In genomic region chr21:15064576-15065380, GRCh38 we compare ENCODE assay signal across 8 cellular contexts. TPM values are rescaled to one million over a fixed set of nuclear protein-coding genes. Genes with fewer than 3 reads are reported as not detected.
A peak's percentile ranks its signal among the peaks of the same experiment; 100 is the strongest.
DNase-seq lines count a peak whose midpoint lies in the region; ATAC-seq and TF ChIP-seq lines count a peak whose summit lies in the region.

Gene NRIP1 (minus strand): TSS chr21:15065000. CDS start chr21:14968192, 96,808 bp downstream.

- H3K9me3 ChIP-seq in HUES6 (ENCODE audit: control insufficient read depth, insufficient read depth, low read depth, low read length) (no peaks in the 10 kb centered on the region), SJSA1 (replicated peaks) (no peaks in the 10 kb centered on the region), neuron (ENCODE audit: low read length) (no peaks in the 10 kb centered on the region), stomach smooth muscle (ENCODE audit: control insufficient read depth in 2 of 2, low read length in 2 of 2) (no peaks in the 10 kb centered on the region)

- H3K27me3 ChIP-seq in HUES6 (ENCODE audit: control insufficient read depth, insufficient read depth, low read length): peaks cover 7% of the 10 kb centered on the region; the same call in 1 of the 2 replicates
- no peaks in the 10 kb centered on the region for H3K27me3 ChIP-seq in SJSA1 (replicated peaks)
- no peaks in the 10 kb centered on the region for H3K27me3 ChIP-seq in foreskin keratinocyte
- H3K27me3 ChIP-seq in neuron (ENCODE audit: insufficient read depth, low read length): no peaks in the 10 kb centered on the region
- H3K27me3 ChIP-seq in stomach smooth muscle (ENCODE audit: control insufficient read depth in 1 of 2, insufficient read depth in 2 of 2, low read length in 2 of 2): no peaks in the 10 kb centered on the region

- peak within 1 kb of the TSS; percentile 68 for H2AFZ ChIP-seq in neuron (ENCODE audit: low read depth, low read length)

- TF ChIP-seq CTCF in foreskin keratinocyte (conservative IDR thresholded peaks at IDR 0.05): no peak

- H3K4me1 ChIP-seq in HUES6 (ENCODE audit: control insufficient read depth, insufficient read depth, low read length) (peaks cover 36% of the 10 kb centered on the region), SJSA1 (replicated peaks) (peaks cover 32% of the 10 kb centered on the region), foreskin keratinocyte (peaks cover 18% of the 10 kb centered on the region), neuron (ENCODE audit: insufficient read depth, low read length) (peaks cover 27% of the 10 kb centered on the region), stomach smooth muscle (ENCODE audit: control insufficient read depth, insufficient read depth, low read length) (peaks cover 2% of the 10 kb centered on the region)

- H3K4me3 ChIP-seq in HUES6 (ENCODE audit: low read depth, low read length) (peak within 1 kb of the TSS; percentile 62), SJSA1 (peak within 1 kb of the TSS; percentile 92), neuron (ENCODE audit: low read length) (peak within 1 kb of the TSS; percentile 99), stomach smooth muscle (ENCODE audit: low read length in 2 of 2) (peak within 1 kb of the TSS; percentile 79 to 87)

- peak; percentile 69 for ATAC-seq in GM21390 (IDR thresholded peaks at IDR 0.05; ENCODE audit: unreplicated experiment)
- ATAC-seq in foreskin keratinocyte: peak; percentile 85

- H3K9ac ChIP-seq in HUES6 (ENCODE audit: low read length) (peak within 1 kb of the TSS; percentile 73), stomach smooth muscle (ENCODE audit: low read length in 2 of 2) (peak within 1 kb of the TSS; percentile 81 to 90)

- H3K36me3 ChIP-seq in HUES6 (ENCODE audit: control insufficient read depth, insufficient read depth, low read length) (no peaks in the 10 kb centered on the region), SJSA1 (peaks cover 9% of the 10 kb centered on the region), neuron (ENCODE audit: insufficient read depth, low read length) (no peaks in the 10 kb centered on the region), stomach smooth muscle (ENCODE audit: control insufficient read depth in 2 of 2, insufficient read depth in 2 of 2, low read length in 2 of 2) (no peaks in the 10 kb centered on the region)

- peak within 1 kb of the TSS; percentile 74; the same call in 1 of the 2 replicates for H3K27ac ChIP-seq in HUES6 (ENCODE audit: low read depth, low read length)
- peak within 1 kb of the TSS; percentile 91 for H3K27ac ChIP-seq in SJSA1
- H3K27ac ChIP-seq in foreskin keratinocyte: peak within 1 kb of the TSS; percentile 94
- peak within 1 kb of the TSS; percentile 91 for H3K27ac ChIP-seq in stomach smooth muscle (ENCODE audit: low read length)

- DNase-seq in COLO668 (lab: John Stamatoyannopoulos, UW; ENCODE audit: unreplicated experiment) (peak; percentile 90), SJSA1 (ENCODE audit: low read depth in 1 of 2, low spot score in 2 of 2) (peak; percentile 89 to 90), foreskin keratinocyte (peak; percentile 54 to 77)
- DNase-seq in activated naive CD4-positive, alpha-beta T cell treated with Interleukin-2 at 50 U/mL for 16 hours: peak; percentile 80

RNA-seq across cellular contexts. Expression of gene NRIP1, which starts in this region (rescaled TPM):
- 19.6 and 26.0 TPM in 2 replicates for total RNA-seq in SJSA1 (2014; rRNA removed; shearing (Covaris generic))
- total RNA-seq in foreskin keratinocyte: 28.4 and 41.9 TPM in 2 replicates
- polyA plus RNA-seq in foreskin keratinocyte: 3.5 and 4.5 TPM in 2 replicates

Comparison
In these comparisons a context has a peak if more than half of its experiments do, and no peak if none do; other contexts are left out.
1. Peak in every context shown above with its lines: DNase-seq, ATAC-seq, H3K4me3 ChIP-seq and H3K27ac ChIP-seq.